Comparison of ENCODE assay signal across 17 cellular contexts in genomic region chr3:110741891-110742290, GRCh38.
DNase-seq lines count a peak whose midpoint lies in the region; ATAC-seq and TF ChIP-seq lines count a peak whose summit lies in the region.
"Had no signal": no experiment of that assay in that cellular context is flagged by ENCODE, and none has a peak within 500 bp of the region (broad histone marks: within the 10 kb centered on the region; RNA-seq: fewer than 3 reads in every experiment).

No MANE protein-coding gene starts in this region.

- H3K23ac ChIP-seq in mesenchymal stem cell (ENCODE audit: low read length in 2 of 2) = no peak overlapping the region

- H3K4me3 ChIP-seq in BE2C (ENCODE audit: low read depth, low read length) = no peak overlapping the region
- no peak overlapping the region for H3K4me3 ChIP-seq in mesenchymal stem cell (ENCODE audit: insufficient read depth in 1 of 2, low read depth in 1 of 2, low read length in 2 of 2)
- H3K4me3 ChIP-seq in A673 (ENCODE audit: low read depth, low read length, poor library complexity, severe bottlenecking) = no peak overlapping the region

- H2BK120ac ChIP-seq in mesenchymal stem cell (ENCODE audit: low read depth, low read length) = no peak overlapping the region

- H3K36me3 ChIP-seq in BE2C (no peaks in the 10 kb centered on the region), mesenchymal stem cell (ENCODE audit: control insufficient read depth in 1 of 2, insufficient read depth in 2 of 2, low read depth in 1 of 2, low read length in 2 of 2) (no peaks in the 10 kb centered on the region), A673 (ENCODE audit: insufficient read depth, low read length, poor library complexity, severe bottlenecking) (no peaks in the 10 kb centered on the region)

- no peak overlapping the region for H2BK5ac ChIP-seq in mesenchymal stem cell (ENCODE audit: low read depth, low read length, poor library complexity, severe bottlenecking)

- intact Hi-C loops in A673 (cut with micrococcal nuclease; ENCODE audit: unreplicated experiment) = no loop called here

- H3K14ac ChIP-seq in mesenchymal stem cell (ENCODE audit: low read length in 2 of 2) = no peak overlapping the region

- no peak overlapping the region for H4K8ac ChIP-seq in mesenchymal stem cell (ENCODE audit: low read length)

- peak overlapping the region in 1 of 2 experiments; percentile 24 for H3K18ac ChIP-seq in mesenchymal stem cell (ENCODE audit: low read depth in 1 of 2, low read length in 2 of 2)

- H2BK15ac ChIP-seq in mesenchymal stem cell (ENCODE audit: low read depth, poor library complexity, severe bottlenecking) = no peak overlapping the region

- peak overlapping the region; percentile 85 for H3K27ac ChIP-seq in VCaP
- H3K27ac ChIP-seq in mesenchymal stem cell (ENCODE audit: low read length, poor library complexity, severe bottlenecking) = no peak overlapping the region
- no peak overlapping the region for H3K27ac ChIP-seq in A673 (ENCODE audit: low read depth, low read length, poor library complexity, severe bottlenecking)
- H3K27ac ChIP-seq: C4-2B had no signal

- no peak overlapping the region for H2BK12ac ChIP-seq in mesenchymal stem cell (ENCODE audit: low read length in 2 of 2)

- ATAC-seq in HG03432 (IDR thresholded peaks at IDR 0.05; ENCODE audit: unreplicated experiment) = no peak

- H3K4ac ChIP-seq in mesenchymal stem cell (ENCODE audit: low read depth in 1 of 2, low read length in 2 of 2) = no peak overlapping the region

- H3K4me1 ChIP-seq in BE2C (no peaks in the 10 kb centered on the region), mesenchymal stem cell (ENCODE audit: control insufficient read depth, insufficient read depth, low read depth, low read length) (no peaks in the 10 kb centered on the region), A673 (ENCODE audit: insufficient read depth, low read length, poor library complexity, severe bottlenecking) (no peaks in the 10 kb centered on the region)

- TF ChIP-seq CTCF in BE2C (IDR thresholded peaks at IDR 0.05; ENCODE audit: low read depth, low read length) = no peak
- no peak for TF ChIP-seq CTCF in VCaP (conservative IDR thresholded peaks at IDR 0.05)
- TF ChIP-seq CTCF in A673 (conservative IDR thresholded peaks at IDR 0.05; ENCODE audit: low read depth, low read length) = no peak

- no TSS peak for BruUV-seq in A673 (replicated peaks; lab: Mats Ljungman, UMichigan)

- peak overlapping the region; percentile 16 for H2AK5ac ChIP-seq in mesenchymal stem cell (ENCODE audit: low read length, severe bottlenecking)

- H3K27me3 ChIP-seq in BE2C = no peaks in the 10 kb centered on the region
- no peaks in the 10 kb centered on the region for H3K27me3 ChIP-seq in mesenchymal stem cell (ENCODE audit: control insufficient read depth in 1 of 2, insufficient read depth in 1 of 2, low read length in 2 of 2)
- no peaks in the 10 kb centered on the region for H3K27me3 ChIP-seq in A673 (replicated peaks; ENCODE audit: insufficient read depth, low read depth, low read length, poor library complexity)

- no peak overlapping the region for H4K91ac ChIP-seq in mesenchymal stem cell (ENCODE audit: low read length)

- DNase-seq in BE2C (peak; percentile 21), NCI-H69 (lab: John Stamatoyannopoulos, UW) (peak; percentile 14), mesenchymal stem cell (no peak), globus pallidus (ENCODE audit: low spot score) (no peak), A673 (ENCODE audit: low spot score) (no peak)
- DNase-seq in central memory CD4-positive, alpha-beta T cell = no peak
- DNase-seq: ACHN; CD4-positive, alpha-beta memory T cell; DMS153; DMS79; GDM1; GOT3; H7; KG1 had no signal

- 92% methylated on average over 2 of the region's 3 CpGs for WGBS in mesenchymal stem cell

- POLR2A ChIA-PET in A673 (lab: Charles Lee; ENCODE audit: low non-redundant PET) = no interaction called here

- no peak overlapping the region for H3K4me2 ChIP-seq in mesenchymal stem cell (ENCODE audit: low read length, poor library complexity, severe bottlenecking)

- CTCF ChIA-PET in A673 (lab: Charles Lee) = no interaction called here

- H3K9ac ChIP-seq in mesenchymal stem cell (ENCODE audit: low read length) = no peak overlapping the region

- H3K9me3 ChIP-seq in BE2C (no peaks in the 10 kb centered on the region), mesenchymal stem cell (ENCODE audit: control insufficient read depth, low read length) (no peaks in the 10 kb centered on the region), A673 (ENCODE audit: low read depth, low read length, poor library complexity, severe bottlenecking) (no peaks in the 10 kb centered on the region)

- H2AFZ ChIP-seq in mesenchymal stem cell (ENCODE audit: low read depth, low read length) = no peak overlapping the region

- H3K79me1 ChIP-seq in mesenchymal stem cell (replicated peaks; ENCODE audit: low read length, poor library complexity, severe bottlenecking) = no peaks in the 10 kb centered on the region

Comparison
In these comparisons a context has a peak if more than half of its experiments do, and no peak if none do; other contexts are left out.
1. DNase-seq: peak in BE2C (single experiment) and NCI-H69 (single experiment); none in mesenchymal stem cell (single experiment), globus pallidus (single experiment), central memory CD4-positive, alpha-beta T cell (single experiment) and A673 (single experiment).